Comparison of ENCODE assay signal across 1 cellular context in the genomic region with DNA sequence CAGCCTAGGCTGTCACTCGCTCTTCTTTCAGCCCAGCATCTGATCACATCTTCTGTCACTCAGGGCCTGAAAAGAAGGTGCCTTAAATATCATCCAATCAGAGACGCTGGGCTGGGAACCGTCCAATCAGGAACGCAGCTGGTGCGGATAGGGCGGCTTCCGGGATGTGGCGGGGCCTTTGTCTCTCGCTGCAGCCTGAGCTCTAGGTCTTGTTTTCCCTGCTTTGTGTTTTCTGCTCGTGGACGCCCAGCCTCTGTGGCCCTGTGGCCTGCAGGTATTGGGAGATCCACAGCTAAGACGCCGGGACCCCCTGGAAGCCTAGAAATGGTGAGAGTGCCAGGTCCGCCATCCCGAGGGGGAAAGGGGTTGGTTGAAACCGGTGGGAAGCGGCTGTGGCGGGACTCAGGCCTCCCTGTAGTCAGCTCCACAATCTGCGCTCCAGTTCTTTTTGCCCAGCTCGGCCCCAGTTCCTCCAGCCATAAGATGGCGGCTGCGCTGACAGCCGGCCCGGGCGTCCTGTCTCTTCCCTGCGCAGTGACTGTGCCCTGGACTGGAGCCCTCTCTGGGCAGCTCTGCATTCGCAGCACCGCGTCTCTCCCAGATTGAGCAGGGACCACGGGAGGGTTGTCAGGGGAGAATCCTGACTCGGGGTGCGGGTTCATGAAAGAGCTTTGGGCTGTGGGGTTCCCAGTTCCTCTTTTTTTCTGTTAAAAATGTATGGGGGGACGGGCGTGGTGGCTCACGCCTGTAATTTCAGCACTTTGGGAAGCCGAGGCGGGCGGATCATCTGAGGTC.
TF ChIP-seq lines count a peak whose summit lies in the region.

A gene (plus strand): TSS at position 175 of the 795 bp plus-strand sequence. CDS start 150 bp downstream, at position 325.

TF ChIP-seq in HepG2, 621 proteins besides CTCF, POLR2A, EP300 and RAD21 (continued from another document and continues in another):
- TF ChIP-seq, protein P1, sequence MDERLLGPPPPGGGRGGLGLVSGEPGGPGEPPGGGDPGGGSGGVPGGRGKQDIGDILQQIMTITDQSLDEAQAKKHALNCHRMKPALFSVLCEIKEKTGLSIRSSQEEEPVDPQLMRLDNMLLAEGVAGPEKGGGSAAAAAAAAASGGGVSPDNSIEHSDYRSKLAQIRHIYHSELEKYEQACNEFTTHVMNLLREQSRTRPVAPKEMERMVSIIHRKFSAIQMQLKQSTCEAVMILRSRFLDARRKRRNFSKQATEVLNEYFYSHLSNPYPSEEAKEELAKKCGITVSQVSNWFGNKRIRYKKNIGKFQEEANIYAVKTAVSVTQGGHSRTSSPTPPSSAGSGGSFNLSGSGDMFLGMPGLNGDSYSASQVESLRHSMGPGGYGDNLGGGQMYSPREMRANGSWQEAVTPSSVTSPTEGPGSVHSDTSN (CRISPR knock-in tag; IDR thresholded peaks at IDR 0.05) = peak; percentile 47; the same call in 1 of the 2 replicates
- TF ChIP-seq KLF16 (CRISPR knock-in tag; IDR thresholded peaks at IDR 0.05) (no peak), ZNF292 (CRISPR knock-in tag; IDR thresholded peaks at IDR 0.05; ENCODE audit: borderline replicate concordance, low read depth) (peak; percentile 74), PHF21A (CRISPR knock-in tag; IDR thresholded peaks at IDR 0.05) (0 out of 2 replicates have a peak, but pooled peaks have one; percentile 20), MXI1 (IDR thresholded peaks at IDR 0.05; ENCODE audit: borderline replicate concordance, low read depth, low read length) (0 out of 3 replicates have a peak, but pooled peaks have one; percentile 28), NFYC (CRISPR knock-in tag; IDR thresholded peaks at IDR 0.05) (peak; percentile 90), ELF1 (CRISPR knock-in tag; IDR thresholded peaks at IDR 0.05) (peak; percentile 51; the same call in 1 of the 2 replicates), SP2 (CRISPR knock-in tag; IDR thresholded peaks at IDR 0.05) (peak; percentile 87), KDM5A (IDR thresholded peaks at IDR 0.05; ENCODE audit: borderline replicate concordance, low read length) (0 out of 2 replicates have a peak, but pooled peaks have one; percentile 22), ZIK1 (CRISPR knock-in tag; IDR thresholded peaks at IDR 0.05; ENCODE audit: borderline replicate concordance, low read depth) (no peak), ZNF350 (CRISPR knock-in tag; IDR thresholded peaks at IDR 0.05; ENCODE audit: borderline replicate concordance, low read depth) (0 out of 2 replicates have a peak, but pooled peaks have one; percentile 28), SRY (CRISPR knock-in tag; IDR thresholded peaks at IDR 0.05) (0 out of 2 replicates have a peak, but pooled peaks have one; percentile 48), FOSL2 (CRISPR knock-in tag; IDR thresholded peaks at IDR 0.05) (no peak), GABPA (IDR thresholded peaks at IDR 0.05; ENCODE audit: low read depth, low read length) (peak; percentile 59), GABPA (CRISPR knock-in tag; IDR thresholded peaks at IDR 0.05; ENCODE audit: low read depth) (peak; percentile 71; the same call in 1 of the 2 replicates), HNRNPK (IDR thresholded peaks at IDR 0.05; ENCODE audit: low read depth, low read length, poor library complexity, severe bottlenecking) (no peak), ASH2L (IDR thresholded peaks at IDR 0.05; ENCODE audit: insufficient read length, low read depth, low read length) (peak; percentile 58), CHCHD3 (CRISPR knock-in tag; IDR thresholded peaks at IDR 0.05) (no peak), HNRNPLL (IDR thresholded peaks at IDR 0.05; ENCODE audit: low read depth, low read length, poor library complexity, severe bottlenecking) (peak; percentile 40), NR2C2 (CRISPR knock-in tag; IDR thresholded peaks at IDR 0.05; ENCODE audit: borderline replicate concordance) (no peak), ELF4 (CRISPR knock-in tag; IDR thresholded peaks at IDR 0.05; ENCODE audit: borderline replicate concordance) (no peak), GABPB1 (CRISPR knock-in tag; IDR thresholded peaks at IDR 0.05) (peak; percentile 75), SAP130 (CRISPR knock-in tag; IDR thresholded peaks at IDR 0.05; ENCODE audit: low read depth) (peak; percentile 66), ZNF12 (CRISPR knock-in tag; IDR thresholded peaks at IDR 0.05) (no peak), SOX6 (IDR thresholded peaks at IDR 0.05) (no peak), SOX6 (CRISPR knock-in tag; IDR thresholded peaks at IDR 0.05) (0 out of 2 replicates have a peak, but pooled peaks have one; percentile 13), PRMT3 (CRISPR knock-in tag; IDR thresholded peaks at IDR 0.05; ENCODE audit: borderline replicate concordance, low read depth) (0 out of 2 replicates have a peak, but pooled peaks have one; percentile 40), ZNF30 (CRISPR knock-in tag; IDR thresholded peaks at IDR 0.05) (no peak), KAT8 (CRISPR knock-in tag; IDR thresholded peaks at IDR 0.05) (0 out of 2 replicates have a peak, but pooled peaks have one; percentile 32), ZNF577 (CRISPR knock-in tag; IDR thresholded peaks at IDR 0.05; ENCODE audit: borderline replicate concordance, low read depth) (no peak), ZNF768 (CRISPR knock-in tag; IDR thresholded peaks at IDR 0.05) (peak; percentile 75; the same call in 1 of the 2 replicates), ZNF737 (CRISPR knock-in tag; IDR thresholded peaks at IDR 0.05; ENCODE audit: borderline replicate concordance) (no peak), ZFY (CRISPR knock-in tag; IDR thresholded peaks at IDR 0.05) (peak; percentile 72), DMAP1 (CRISPR knock-in tag; IDR thresholded peaks at IDR 0.05) (0 out of 2 replicates have a peak, but pooled peaks have one; percentile 29), YY1 (IDR thresholded peaks at IDR 0.05; ENCODE audit: insufficient read depth, insufficient replicate concordance, low read depth, low read length) (peak; percentile 60)
- TF ChIP-seq, protein P2, sequence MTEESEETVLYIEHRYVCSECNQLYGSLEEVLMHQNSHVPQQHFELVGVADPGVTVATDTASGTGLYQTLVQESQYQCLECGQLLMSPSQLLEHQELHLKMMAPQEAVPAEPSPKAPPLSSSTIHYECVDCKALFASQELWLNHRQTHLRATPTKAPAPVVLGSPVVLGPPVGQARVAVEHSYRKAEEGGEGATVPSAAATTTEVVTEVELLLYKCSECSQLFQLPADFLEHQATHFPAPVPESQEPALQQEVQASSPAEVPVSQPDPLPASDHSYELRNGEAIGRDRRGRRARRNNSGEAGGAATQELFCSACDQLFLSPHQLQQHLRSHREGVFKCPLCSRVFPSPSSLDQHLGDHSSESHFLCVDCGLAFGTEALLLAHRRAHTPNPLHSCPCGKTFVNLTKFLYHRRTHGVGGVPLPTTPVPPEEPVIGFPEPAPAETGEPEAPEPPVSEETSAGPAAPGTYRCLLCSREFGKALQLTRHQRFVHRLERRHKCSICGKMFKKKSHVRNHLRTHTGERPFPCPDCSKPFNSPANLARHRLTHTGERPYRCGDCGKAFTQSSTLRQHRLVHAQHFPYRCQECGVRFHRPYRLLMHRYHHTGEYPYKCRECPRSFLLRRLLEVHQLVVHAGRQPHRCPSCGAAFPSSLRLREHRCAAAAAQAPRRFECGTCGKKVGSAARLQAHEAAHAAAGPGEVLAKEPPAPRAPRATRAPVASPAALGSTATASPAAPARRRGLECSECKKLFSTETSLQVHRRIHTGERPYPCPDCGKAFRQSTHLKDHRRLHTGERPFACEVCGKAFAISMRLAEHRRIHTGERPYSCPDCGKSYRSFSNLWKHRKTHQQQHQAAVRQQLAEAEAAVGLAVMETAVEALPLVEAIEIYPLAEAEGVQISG (CRISPR knock-in tag; IDR thresholded peaks at IDR 0.05) = 0 out of 2 replicates have a peak, but pooled peaks have one; percentile 15
- TF ChIP-seq, protein P3, sequence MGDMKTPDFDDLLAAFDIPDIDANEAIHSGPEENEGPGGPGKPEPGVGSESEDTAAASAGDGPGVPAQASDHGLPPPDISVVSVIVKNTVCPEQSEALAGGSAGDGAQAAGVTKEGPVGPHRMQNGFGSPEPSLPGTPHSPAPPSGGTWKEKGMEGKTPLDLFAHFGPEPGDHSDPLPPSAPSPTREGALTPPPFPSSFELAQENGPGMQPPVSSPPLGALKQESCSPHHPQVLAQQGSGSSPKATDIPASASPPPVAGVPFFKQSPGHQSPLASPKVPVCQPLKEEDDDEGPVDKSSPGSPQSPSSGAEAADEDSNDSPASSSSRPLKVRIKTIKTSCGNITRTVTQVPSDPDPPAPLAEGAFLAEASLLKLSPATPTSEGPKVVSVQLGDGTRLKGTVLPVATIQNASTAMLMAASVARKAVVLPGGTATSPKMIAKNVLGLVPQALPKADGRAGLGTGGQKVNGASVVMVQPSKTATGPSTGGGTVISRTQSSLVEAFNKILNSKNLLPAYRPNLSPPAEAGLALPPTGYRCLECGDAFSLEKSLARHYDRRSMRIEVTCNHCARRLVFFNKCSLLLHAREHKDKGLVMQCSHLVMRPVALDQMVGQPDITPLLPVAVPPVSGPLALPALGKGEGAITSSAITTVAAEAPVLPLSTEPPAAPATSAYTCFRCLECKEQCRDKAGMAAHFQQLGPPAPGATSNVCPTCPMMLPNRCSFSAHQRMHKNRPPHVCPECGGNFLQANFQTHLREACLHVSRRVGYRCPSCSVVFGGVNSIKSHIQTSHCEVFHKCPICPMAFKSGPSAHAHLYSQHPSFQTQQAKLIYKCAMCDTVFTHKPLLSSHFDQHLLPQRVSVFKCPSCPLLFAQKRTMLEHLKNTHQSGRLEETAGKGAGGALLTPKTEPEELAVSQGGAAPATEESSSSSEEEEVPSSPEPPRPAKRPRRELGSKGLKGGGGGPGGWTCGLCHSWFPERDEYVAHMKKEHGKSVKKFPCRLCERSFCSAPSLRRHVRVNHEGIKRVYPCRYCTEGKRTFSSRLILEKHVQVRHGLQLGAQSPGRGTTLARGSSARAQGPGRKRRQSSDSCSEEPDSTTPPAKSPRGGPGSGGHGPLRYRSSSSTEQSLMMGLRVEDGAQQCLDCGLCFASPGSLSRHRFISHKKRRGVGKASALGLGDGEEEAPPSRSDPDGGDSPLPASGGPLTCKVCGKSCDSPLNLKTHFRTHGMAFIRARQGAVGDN (CRISPR knock-in tag; IDR thresholded peaks at IDR 0.05) = peak; percentile 68
- TF ChIP-seq, protein P4, sequence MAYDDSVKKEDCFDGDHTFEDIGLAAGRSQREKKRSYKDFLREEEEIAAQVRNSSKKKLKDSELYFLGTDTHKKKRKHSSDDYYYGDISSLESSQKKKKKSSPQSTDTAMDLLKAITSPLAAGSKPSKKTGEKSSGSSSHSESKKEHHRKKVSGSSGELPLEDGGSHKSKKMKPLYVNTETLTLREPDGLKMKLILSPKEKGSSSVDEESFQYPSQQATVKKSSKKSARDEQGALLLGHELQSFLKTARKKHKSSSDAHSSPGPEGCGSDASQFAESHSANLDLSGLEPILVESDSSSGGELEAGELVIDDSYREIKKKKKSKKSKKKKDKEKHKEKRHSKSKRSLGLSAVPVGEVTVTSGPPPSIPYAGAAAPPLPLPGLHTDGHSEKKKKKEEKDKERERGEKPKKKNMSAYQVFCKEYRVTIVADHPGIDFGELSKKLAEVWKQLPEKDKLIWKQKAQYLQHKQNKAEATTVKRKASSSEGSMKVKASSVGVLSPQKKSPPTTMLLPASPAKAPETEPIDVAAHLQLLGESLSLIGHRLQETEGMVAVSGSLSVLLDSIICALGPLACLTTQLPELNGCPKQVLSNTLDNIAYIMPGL (CRISPR knock-in tag; IDR thresholded peaks at IDR 0.05; ENCODE audit: borderline replicate concordance in 1 of 2, low read depth in 1 of 2) = 0 out of 4 replicates have a peak, but pooled peaks of 1 of the 2 experiments have one; percentile 30
- TF ChIP-seq, protein P5, sequence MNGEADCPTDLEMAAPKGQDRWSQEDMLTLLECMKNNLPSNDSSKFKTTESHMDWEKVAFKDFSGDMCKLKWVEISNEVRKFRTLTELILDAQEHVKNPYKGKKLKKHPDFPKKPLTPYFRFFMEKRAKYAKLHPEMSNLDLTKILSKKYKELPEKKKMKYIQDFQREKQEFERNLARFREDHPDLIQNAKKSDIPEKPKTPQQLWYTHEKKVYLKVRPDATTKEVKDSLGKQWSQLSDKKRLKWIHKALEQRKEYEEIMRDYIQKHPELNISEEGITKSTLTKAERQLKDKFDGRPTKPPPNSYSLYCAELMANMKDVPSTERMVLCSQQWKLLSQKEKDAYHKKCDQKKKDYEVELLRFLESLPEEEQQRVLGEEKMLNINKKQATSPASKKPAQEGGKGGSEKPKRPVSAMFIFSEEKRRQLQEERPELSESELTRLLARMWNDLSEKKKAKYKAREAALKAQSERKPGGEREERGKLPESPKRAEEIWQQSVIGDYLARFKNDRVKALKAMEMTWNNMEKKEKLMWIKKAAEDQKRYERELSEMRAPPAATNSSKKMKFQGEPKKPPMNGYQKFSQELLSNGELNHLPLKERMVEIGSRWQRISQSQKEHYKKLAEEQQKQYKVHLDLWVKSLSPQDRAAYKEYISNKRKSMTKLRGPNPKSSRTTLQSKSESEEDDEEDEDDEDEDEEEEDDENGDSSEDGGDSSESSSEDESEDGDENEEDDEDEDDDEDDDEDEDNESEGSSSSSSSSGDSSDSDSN (CRISPR knock-in tag; IDR thresholded peaks at IDR 0.05) = peak; percentile 50
- TF ChIP-seq, protein P6, sequence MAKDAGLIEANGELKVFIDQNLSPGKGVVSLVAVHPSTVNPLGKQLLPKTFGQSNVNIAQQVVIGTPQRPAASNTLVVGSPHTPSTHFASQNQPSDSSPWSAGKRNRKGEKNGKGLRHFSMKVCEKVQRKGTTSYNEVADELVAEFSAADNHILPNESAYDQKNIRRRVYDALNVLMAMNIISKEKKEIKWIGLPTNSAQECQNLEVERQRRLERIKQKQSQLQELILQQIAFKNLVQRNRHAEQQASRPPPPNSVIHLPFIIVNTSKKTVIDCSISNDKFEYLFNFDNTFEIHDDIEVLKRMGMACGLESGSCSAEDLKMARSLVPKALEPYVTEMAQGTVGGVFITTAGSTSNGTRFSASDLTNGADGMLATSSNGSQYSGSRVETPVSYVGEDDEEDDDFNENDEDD (CRISPR knock-in tag; IDR thresholded peaks at IDR 0.05; ENCODE audit: borderline replicate concordance) = peak; percentile 50; the same call in 1 of the 2 replicates
- TF ChIP-seq, protein P7, sequence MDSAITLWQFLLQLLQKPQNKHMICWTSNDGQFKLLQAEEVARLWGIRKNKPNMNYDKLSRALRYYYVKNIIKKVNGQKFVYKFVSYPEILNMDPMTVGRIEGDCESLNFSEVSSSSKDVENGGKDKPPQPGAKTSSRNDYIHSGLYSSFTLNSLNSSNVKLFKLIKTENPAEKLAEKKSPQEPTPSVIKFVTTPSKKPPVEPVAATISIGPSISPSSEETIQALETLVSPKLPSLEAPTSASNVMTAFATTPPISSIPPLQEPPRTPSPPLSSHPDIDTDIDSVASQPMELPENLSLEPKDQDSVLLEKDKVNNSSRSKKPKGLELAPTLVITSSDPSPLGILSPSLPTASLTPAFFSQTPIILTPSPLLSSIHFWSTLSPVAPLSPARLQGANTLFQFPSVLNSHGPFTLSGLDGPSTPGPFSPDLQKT (CRISPR knock-in tag; IDR thresholded peaks at IDR 0.05; ENCODE audit: borderline replicate concordance) = no peak
